20 cellular contexts compared by ENCODE assay signal in genomic region chr13:113513761-113514160, GRCh38. TPM values are rescaled to one million over a fixed set of nuclear protein-coding genes. Genes with fewer than 3 reads are reported as not detected.
A peak's percentile ranks its signal among the peaks of the same experiment; 100 is the strongest.
DNase-seq lines count a peak whose midpoint lies in the region; ATAC-seq, FAIRE-seq and TF ChIP-seq lines count a peak whose summit lies in the region.
"Had no signal": no experiment of that assay in that cellular context is flagged by ENCODE, and none has a peak within 500 bp of the region (broad histone marks: within the 10 kb centered on the region; RNA-seq: fewer than 3 reads in every experiment).

No MANE protein-coding gene starts in this region.

- H3K36me3 Mint-ChIP-seq in mesothelial cell of epicardium = peaks cover 35% of the 10 kb centered on the region

- no peak for FAIRE-seq in HepG2 (lab: Jason Lieb, UNC)
- FAIRE-seq: A549, D721Med, G401.6, GM19239 had no signal

- H3K9me3 ChIP-seq in HepG2 (ENCODE audit: low read length) (no peaks in the 10 kb centered on the region), right lobe of liver (no peaks in the 10 kb centered on the region)
- H3K9me3 ChIP-seq: A549; BLaER1 treated with 17β-estradiol and CSF1 and Interleukin-3, amounts not matched to agents 10 nM and 100 nM; Caco-2 had no signal

- POLR2A ChIA-PET in HepG2 (lab: Yijun Ruan, JAX) = no interaction called here

- in situ Hi-C loops in HepG2 (cut with HindIII; ENCODE audit: extremely low pct_ligation_motif_present, low pct_unique_long_range_greater_than_20kb) = no loop called here

- no peak overlapping the region for H3K9ac ChIP-seq in HepG2 (ENCODE audit: insufficient read depth, low read depth, low read length)

- H3K4me1 Mint-ChIP-seq in mesothelial cell of epicardium = peaks cover 7% of the 10 kb centered on the region
- H3K4me1 Mint-ChIP-seq: B cell had no signal

- TF ChIP-seq EP300 in HepG2 (IDR thresholded peaks at IDR 0.05; ENCODE audit: low read depth in 2 of 2, low read length in 2 of 2) (no peak), HepG2 (CRISPR knock-in tag; IDR thresholded peaks at IDR 0.05; ENCODE audit: borderline replicate concordance) (no peak)

- H3K27me3 ChIP-seq in HepG2 (ENCODE audit: control insufficient read depth in 1 of 2, insufficient read depth in 2 of 2, low read length in 2 of 2) (no peaks in the 10 kb centered on the region), right lobe of liver (no peaks in the 10 kb centered on the region)
- H3K27me3 ChIP-seq: BLaER1 treated with 17β-estradiol and CSF1 and Interleukin-3, amounts not matched to agents 10 nM and 100 nM had no signal

- H4K20me1 ChIP-seq in HepG2 (ENCODE audit: insufficient read depth, low read length) = no peaks in the 10 kb centered on the region

- CTCF ChIA-PET in HepG2 (lab: Yijun Ruan, JAX; ENCODE audit: low intra/inter-chr PET ratio, low total read pairs) = no interaction called here

- 89% methylated on average over 8 of the region's 8 CpGs for WGBS in HepG2 (ENCODE audit: low lambda C conversion rate)
- WGBS in right lobe of liver (ENCODE audit: insufficient coverage, low coverage, low lambda C conversion rate, missing lambda C conversion rate) = 88% methylated on average over 7 of the region's 8 CpGs

- no peak overlapping the region for H3K4me2 ChIP-seq in HepG2 (ENCODE audit: low read depth, low read length)
- H3K4me2 ChIP-seq: A549; BLaER1 treated with 17β-estradiol and CSF1 and Interleukin-3, amounts not matched to agents 10 nM and 100 nM had no signal

- intact Hi-C loops in HepG2 (cut with micrococcal nuclease; ENCODE audit: unreplicated experiment) = no loop called here
- intact Hi-C loops in right lobe of liver (cut with DNase I) = no loop called here

- TF ChIP-seq POLR2A in HepG2 (IDR thresholded peaks at IDR 0.05; ENCODE audit: insufficient read depth in 1 of 2, low read depth in 2 of 2, low read length in 2 of 2) (no peak), right lobe of liver (IDR thresholded peaks at IDR 0.05) (no peak)

- no peak overlapping the region for H3K4me3 Mint-ChIP-seq in mesothelial cell of epicardium
- H3K4me3 Mint-ChIP-seq: B cell; CD4-positive, alpha-beta T cell; CD8-positive, alpha-beta T cell had no signal

- no peak overlapping the region for H3K4me3 ChIP-seq in HepG2 (replicated peaks in 1 of 3; ENCODE audit: insufficient read depth in 1 of 3, low read depth in 2 of 3, low read length in 3 of 3)
- H3K4me3 ChIP-seq in right lobe of liver = no peak overlapping the region
- H3K4me3 ChIP-seq: A549; BLaER1 treated with 17β-estradiol and CSF1 and Interleukin-3, amounts not matched to agents 10 nM and 100 nM had no signal

- no peaks in the 10 kb centered on the region for H3K9me3 Mint-ChIP-seq in mesothelial cell of epicardium
- H3K9me3 Mint-ChIP-seq: CD4-positive, alpha-beta T cell; CD8-positive, alpha-beta T cell had no signal

- DNase-seq in HepG2 (ENCODE audit: low spot score) (no peak), right lobe of liver (no peak), mesothelial cell of epicardium (ENCODE audit: low spot score in 2 of 2, unreplicated experiment in 2 of 2) (no peak)
- no peak for DNase-seq in stimulated activated CD4-positive, alpha-beta T cell treated with anti-CD3 and anti-CD28 coated beads, Interleukin-2, amount 100 ng/mL, for 48 hours
- DNase-seq: AML-193; Caco-2; Calu3; CD4-positive, alpha-beta T cell; CD8-positive, alpha-beta T cell; DMS79 treated with DMSO at 0.1 percent for 48 hours; GF-D8 had no signal

- H2AFZ ChIP-seq in HepG2 (ENCODE audit: low read length) = no peak overlapping the region

- peak overlapping the region; percentile 19 for H3K27ac Mint-ChIP-seq in mesothelial cell of epicardium
- H3K27ac Mint-ChIP-seq: B cell; CD4-positive, alpha-beta T cell; CD8-positive, alpha-beta T cell had no signal

- no peaks in the 10 kb centered on the region for H3K4me1 ChIP-seq in HepG2 (ENCODE audit: insufficient read depth, low read length)
- H3K4me1 ChIP-seq in right lobe of liver = no peaks in the 10 kb centered on the region
- H3K4me1 ChIP-seq: A549, Caco-2 had no signal

- H3K27me3 Mint-ChIP-seq in mesothelial cell of epicardium (ENCODE audit: low read depth) = no peaks in the 10 kb centered on the region
- H3K27me3 Mint-ChIP-seq: B cell; CD4-positive, alpha-beta T cell had no signal

- no peak for TF ChIP-seq CTCF in HepG2 (CRISPR knock-in tag; IDR thresholded peaks at IDR 0.05)
- no peak for TF ChIP-seq CTCF in right lobe of liver (IDR thresholded peaks at IDR 0.05)
- no peak for TF ChIP-seq CTCF in mesothelial cell of epicardium (IDR thresholded peaks at IDR 0.05; ENCODE audit: unreplicated experiment)

- H3K27ac ChIP-seq in HepG2 (ENCODE audit: extremely low read length, insufficient read depth, low read length) = no peak overlapping the region
- H3K27ac ChIP-seq in right lobe of liver = no peak overlapping the region
- H3K27ac ChIP-seq: 22Rv1; A549; BLaER1 treated with 17β-estradiol and CSF1 and Interleukin-3, amounts not matched to agents 10 nM and 100 nM; C4-2B had no signal

- ATAC-seq in HepG2 (no peak), right lobe of liver (no peak), GM21423 (IDR thresholded peaks at IDR 0.05; ENCODE audit: unreplicated experiment) (no peak)
- ATAC-seq: A549; CD8-positive, alpha-beta T cell had no signal

- no peaks in the 10 kb centered on the region for H3K79me2 ChIP-seq in HepG2 (ENCODE audit: insufficient read depth, low read length)

- TSS peak; percentile 28 for BruUV-seq in HepG2 (replicated peaks; lab: Mats Ljungman, UMichigan)

- H3K36me3 ChIP-seq in HepG2 (replicated peaks in 1 of 2; ENCODE audit: control insufficient read depth in 1 of 2, insufficient read depth in 2 of 2, low read length in 2 of 2) = peaks cover 11 to 25% of the 10 kb centered on the region in 2 experiments
- peaks cover 0 to 7% (median 3%) of the 10 kb centered on the region in 4 donors for H3K36me3 ChIP-seq in right lobe of liver

- TF ChIP-seq RAD21 in HepG2 (CRISPR knock-in tag; IDR thresholded peaks at IDR 0.05) = no peak

TF ChIP-seq in HepG2, 621 proteins besides CTCF, POLR2A, EP300 and RAD21 (continues in another document):
- TF ChIP-seq ARID2 (CRISPR knock-in tag; IDR thresholded peaks at IDR 0.05; ENCODE audit: borderline replicate concordance) = no peak

RNA-seq across cellular contexts. Expression of gene DCUN1D2, which starts 23.2 kb away (rescaled TPM):
- total RNA-seq in HepG2 (2016; rRNA removed; fragmentation: Illumina TruSeq; extraction: Trizol) (7.4 and 9.6 TPM in 2 replicates), right lobe of liver (10 to 100 TPM in 3 of 6 experiments, 1 to 10 TPM in 3; 6.1 to 11.7 (median 9.3) TPM), mesothelial cell of epicardium (34.8 to 43.3 TPM (median 40.2 TPM) in 3 replicates)
- 12.3 and 13.3 TPM in 2 replicates for total RNA-seq in HepG2 (2016; cell fraction: cytosol; rRNA removed; fragmentation: Illumina TruSeq; extraction: Trizol; ENCODE audit: low read depth)
- 6.4 and 10.2 TPM in 2 replicates for total RNA-seq in HepG2 (2016; cell fraction: insoluble cytoplasmic fraction; rRNA removed; fragmentation: Illumina TruSeq; extraction: Trizol)
- total RNA-seq in HepG2 (2016; cell fraction: membrane; rRNA removed; fragmentation: Illumina TruSeq; extraction: Trizol) = 9.2 and 9.7 TPM in 2 replicates
- 16.2 and 17.5 TPM in 2 replicates for total RNA-seq in HepG2 (2016; cell fraction: nucleus; rRNA removed; fragmentation: Illumina TruSeq; extraction: Trizol)
- polyA plus RNA-seq in HepG2 (2011; rRNA removed) = 9.1 and 11.9 TPM in 2 replicates
- polyA plus RNA-seq in HepG2 (2011; cell fraction: cytosol; rRNA removed) = 7.6 and 8.0 TPM in 2 replicates
- 23.2 and 28.2 TPM in 2 replicates for polyA plus RNA-seq in HepG2 (2011; cell fraction: nucleus; rRNA removed)
- polyA plus RNA-seq in HepG2 (2012) = 11.5 and 12.0 TPM in 2 replicates
- polyA plus RNA-seq in HepG2 (2016; cell fraction: cytosol; fragmentation: Illumina TruSeq; extraction: Trizol; ENCODE audit: low read depth) = 2.5 and 2.6 TPM in 2 replicates
- polyA plus RNA-seq in HepG2 (2016; cell fraction: insoluble cytoplasmic fraction; fragmentation: Illumina TruSeq; extraction: Trizol; ENCODE audit: low read depth) = 7.2 and 9.3 TPM in 2 replicates
- 4.7 and 5.4 TPM in 2 replicates for polyA plus RNA-seq in HepG2 (2016; cell fraction: membrane; fragmentation: Illumina TruSeq; extraction: Trizol; ENCODE audit: low read depth)
- polyA plus RNA-seq in HepG2 (2016; cell fraction: nucleus; fragmentation: Illumina TruSeq; extraction: Trizol; ENCODE audit: insufficient read depth, low read depth) = 56.9 and 58.1 TPM in 2 replicates
- polyA minus RNA-seq in HepG2 (2011; rRNA and poly(A)+ RNA removed; ENCODE audit: low replicate concordance) = 6.2 and 8.7 TPM in 2 replicates
- 2.3 and 2.4 TPM in 2 replicates for polyA minus RNA-seq in HepG2 (2011; cell fraction: cytosol; rRNA and poly(A)+ RNA removed)
- 17.4 and 24.3 TPM in 2 replicates for polyA minus RNA-seq in HepG2 (2011; cell fraction: nucleus; rRNA and poly(A)+ RNA removed)
